Comparison of ENCODE assay signal across 13 cellular contexts in the genomic region with DNA sequence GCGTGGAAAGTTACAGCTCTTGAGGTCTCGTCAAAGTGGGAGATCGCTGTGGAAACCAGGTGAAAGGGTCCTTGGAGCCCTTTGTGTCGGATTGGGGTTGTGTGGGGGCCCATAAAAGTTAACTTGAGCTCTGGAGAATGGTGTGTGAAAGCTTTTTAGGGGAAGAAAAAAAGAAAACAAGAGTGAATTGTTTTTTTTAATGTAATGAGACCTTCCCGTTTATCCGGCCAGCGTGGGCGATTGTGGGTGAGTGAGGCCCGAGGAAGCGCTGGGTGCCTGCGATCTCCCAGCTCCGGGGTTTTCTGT.
A peak's percentile ranks its signal among the peaks of the same experiment; 100 is the strongest.
DNase-seq lines count a peak whose midpoint lies in the region; ATAC-seq and TF ChIP-seq lines count a peak whose summit lies in the region.
"Had no signal": no experiment of that assay in that cellular context is flagged by ENCODE, and none has a peak within 500 bp of the region (broad histone marks: within the 10 kb centered on the region; RNA-seq: fewer than 3 reads in every experiment).

No MANE protein-coding gene starts in this region.

- peaks cover 15% of the 10 kb centered on the region for H3K36me3 Mint-ChIP-seq in activated CD4-positive, alpha-beta T cell treated with anti-CD3 and anti-CD28 coated beads, Interleukin-2, amount 10 ng/mL, durations not matched to agents 7 days and 5 days (ENCODE audit: low read depth)
- peaks cover 29% of the 10 kb centered on the region for H3K36me3 Mint-ChIP-seq in T-cell
- peaks cover 32% of the 10 kb centered on the region for H3K36me3 Mint-ChIP-seq in stimulated activated memory B cell treated with anti-CD40 and anti-IgM and Interleukin-4, amounts not matched to agents 10 μg/mL and 1 μg/mL and 100 μg/mL, for 72 hours

- H3K27ac Mint-ChIP-seq in activated CD4-positive, alpha-beta T cell treated with anti-CD3 and anti-CD28 coated beads, Interleukin-2, amount 10 ng/mL, durations not matched to agents 7 days and 5 days: peak overlapping the region; percentile 34
- H3K27ac Mint-ChIP-seq in T-cell: peak overlapping the region in 1 of 2 donors; percentile 73
- H3K27ac Mint-ChIP-seq in stimulated activated memory B cell treated with anti-CD40 and anti-IgM and Interleukin-4, amounts not matched to agents 10 μg/mL and 1 μg/mL and 100 μg/mL, for 72 hours: peak overlapping the region; percentile 67

- H3K9me3 ChIP-seq in iPS-15b (ENCODE audit: control insufficient read depth, insufficient read depth, low read length): no peaks in the 10 kb centered on the region

- DNase-seq in activated CD4-positive, alpha-beta T cell treated with anti-CD3 and anti-CD28 coated beads, Interleukin-2, amount 10 ng/mL, durations not matched to agents 7 days and 5 days: no peak
- DNase-seq in activated CD4-positive, alpha-beta T cell treated with anti-CD3 and anti-CD28 coated beads for 48 hours: no peak
- DNase-seq in T-cell: no peak
- DNase-seq in GM20000 (ENCODE audit: low spot score): no peak
- DNase-seq in RKO (ENCODE audit: low spot score): no peak
- DNase-seq: ACHN had no signal

- peaks cover 41% of the 10 kb centered on the region for H3K4me1 Mint-ChIP-seq in activated CD4-positive, alpha-beta T cell treated with anti-CD3 and anti-CD28 coated beads, Interleukin-2, amount 10 ng/mL, durations not matched to agents 7 days and 5 days
- H3K4me1 Mint-ChIP-seq in T-cell: peaks cover 46 to 67% (median 53%) of the 10 kb centered on the region in 3 donors
- H3K4me1 Mint-ChIP-seq in stimulated activated memory B cell treated with anti-CD40 and anti-IgM and Interleukin-4, amounts not matched to agents 10 μg/mL and 1 μg/mL and 100 μg/mL, for 72 hours: peaks cover 27% of the 10 kb centered on the region

- no peaks in the 10 kb centered on the region for H3K36me3 ChIP-seq in iPS-15b (ENCODE audit: control insufficient read depth, insufficient read depth, low read length)

- no peak for TF ChIP-seq CTCF in GM20000 (IDR thresholded peaks at IDR 0.05; ENCODE audit: extremely low read depth, missing control alignments)

- no peak overlapping the region for H3K4me3 ChIP-seq in iPS-15b (ENCODE audit: low read depth, low read length)
- H3K4me3 ChIP-seq: GM23248, lung, skin epidermis had no signal

- no peak overlapping the region for H3K4me3 Mint-ChIP-seq in activated CD4-positive, alpha-beta T cell treated with anti-CD3 and anti-CD28 coated beads, Interleukin-2, amount 10 ng/mL, durations not matched to agents 7 days and 5 days
- peak overlapping the region in 2 of 3 donors; percentile 14 to 43 for H3K4me3 Mint-ChIP-seq in T-cell
- H3K4me3 Mint-ChIP-seq in stimulated activated memory B cell treated with anti-CD40 and anti-IgM and Interleukin-4, amounts not matched to agents 10 μg/mL and 1 μg/mL and 100 μg/mL, for 72 hours: no peak overlapping the region

- H3K4me1 ChIP-seq in iPS-15b (ENCODE audit: control insufficient read depth, insufficient read depth, low read length): peaks cover 30% of the 10 kb centered on the region

- peak overlapping the region; percentile 32 for H3K9ac ChIP-seq in iPS-15b (ENCODE audit: low read depth, low read length)
- H3K9ac ChIP-seq: GM23248 had no signal

- H3K27me3 Mint-ChIP-seq in activated CD4-positive, alpha-beta T cell treated with anti-CD3 and anti-CD28 coated beads, Interleukin-2, amount 10 ng/mL, durations not matched to agents 7 days and 5 days: no peaks in the 10 kb centered on the region
- H3K27me3 Mint-ChIP-seq in T-cell: no peaks in the 10 kb centered on the region
- H3K27me3 Mint-ChIP-seq in stimulated activated memory B cell treated with anti-CD40 and anti-IgM and Interleukin-4, amounts not matched to agents 10 μg/mL and 1 μg/mL and 100 μg/mL, for 72 hours: no peaks in the 10 kb centered on the region

- no peaks in the 10 kb centered on the region for H3K9me3 Mint-ChIP-seq in activated CD4-positive, alpha-beta T cell treated with anti-CD3 and anti-CD28 coated beads, Interleukin-2, amount 10 ng/mL, durations not matched to agents 7 days and 5 days
- H3K9me3 Mint-ChIP-seq in T-cell: no peaks in the 10 kb centered on the region
- H3K9me3 Mint-ChIP-seq in stimulated activated memory B cell treated with anti-CD40 and anti-IgM and Interleukin-4, amounts not matched to agents 10 μg/mL and 1 μg/mL and 100 μg/mL, for 72 hours: no peaks in the 10 kb centered on the region

- CTCF ChIA-PET in activated CD4-positive, alpha-beta T cell treated with anti-CD3 and anti-CD28 coated beads, Interleukin-2, amount 10 ng/mL, durations not matched to agents 7 days and 5 days (lab: Charles Lee): interaction anchor here (0.6 to 1.0 kb wide), 2 partner anchors 88 to 652 kb away, joined by 3 read pairs; no protein-coding TSS in a partner anchor
- CTCF ChIA-PET in T-cell (lab: Charles Lee): no interaction called here

- POLR2A ChIA-PET in activated CD4-positive, alpha-beta T cell treated with anti-CD3 and anti-CD28 coated beads, Interleukin-2, amount 10 ng/mL, durations not matched to agents 7 days and 5 days (lab: Charles Lee): interaction anchor here (0.6 to 0.7 kb wide), 2 partner anchors 12 to 40 kb away, joined by 4 to 5 read pairs; no protein-coding TSS in a partner anchor
- POLR2A ChIA-PET in T-cell (lab: Charles Lee): no interaction called here

- ATAC-seq in T-cell (replicated peaks in 1 of 4) (no peak), HG02885 (IDR thresholded peaks at IDR 0.05; ENCODE audit: poor library complexity, unreplicated experiment) (no peak)
- ATAC-seq in stimulated activated memory B cell treated with anti-CD40 and anti-IgM and Interleukin-4, amounts not matched to agents 10 μg/mL and 1 μg/mL and 100 μg/mL, for 72 hours: no peak
- ATAC-seq: SK-N-SH treated with all-trans-retinoic acid at 6 μM for 48 hours had no signal

- no peaks in the 10 kb centered on the region for H3K27me3 ChIP-seq in iPS-15b (ENCODE audit: control insufficient read depth, insufficient read depth, low read length)

Comparison
In these comparisons a context has a peak if more than half of its experiments do, and no peak if none do; other contexts are left out.
1. H3K4me3 Mint-ChIP-seq: peak in T-cell (2 of 3); none in activated CD4-positive, alpha-beta T cell treated with anti-CD3 and anti-CD28 coated beads, Interleukin-2, amount 10 ng/mL, durations not matched to agents 7 days and 5 days (single experiment) and stimulated activated memory B cell treated with anti-CD40 and anti-IgM and Interleukin-4, amounts not matched to agents 10 μg/mL and 1 μg/mL and 100 μg/mL, for 72 hours (single experiment).